ENCODE assay signal across 14 cellular contexts in the genomic region with DNA sequence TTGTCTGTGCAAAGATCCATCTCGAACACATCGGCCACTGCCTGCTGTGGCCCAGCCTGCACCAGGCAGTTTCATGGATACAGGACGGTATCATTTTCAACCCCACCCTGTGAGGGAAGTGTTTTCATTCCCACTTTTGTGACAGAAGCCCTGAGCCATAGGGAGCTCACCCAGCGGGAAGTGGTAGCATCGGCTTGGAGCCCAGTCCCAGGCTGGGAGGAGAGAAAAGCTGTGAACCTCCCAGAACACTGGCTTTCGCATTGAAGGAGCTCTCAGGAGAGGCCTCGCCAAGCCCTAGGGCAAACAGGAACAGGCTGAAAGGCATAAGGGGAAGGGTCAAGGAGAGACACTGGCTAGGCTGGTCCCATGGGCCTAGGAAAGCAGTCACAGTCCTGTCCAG.
A peak's percentile ranks its signal among the peaks of the same experiment; 100 is the strongest.
DNase-seq lines count a peak whose midpoint lies in the region; ATAC-seq and TF ChIP-seq lines count a peak whose summit lies in the region.
"Had no signal": no experiment of that assay in that cellular context is flagged by ENCODE, and none has a peak within 500 bp of the region (broad histone marks: within the 10 kb centered on the region; RNA-seq: fewer than 3 reads in every experiment).

No MANE protein-coding gene starts in this region.

- no peak for ATAC-seq in GM18909 (IDR thresholded peaks at IDR 0.05; ENCODE audit: poor library complexity, unreplicated experiment)
- ATAC-seq: HepG2 had no signal

- in situ Hi-C loops in G401 (cut with HindIII; ENCODE audit: low sequenced_read_pairs): no loop called here

- H3K4me3 ChIP-seq in sigmoid colon: no peak overlapping the region

- H3K27ac ChIP-seq in layer of hippocampus (ENCODE audit: low read depth, low read length): peak overlapping the region; percentile 5
- H3K27ac ChIP-seq in sigmoid colon: no peak overlapping the region

- TF ChIP-seq CTCF in sigmoid colon (IDR thresholded peaks at IDR 0.05): no peak

- 94 to 96% methylated on average over 7 of the region's 7 CpGs for WGBS in sigmoid colon, 2 donors

- no peaks in the 10 kb centered on the region for H3K4me1 ChIP-seq in sigmoid colon
- H3K4me1 ChIP-seq: BE2C, Caco-2 had no signal

- H3K27me3 ChIP-seq in layer of hippocampus (ENCODE audit: control insufficient read depth, insufficient read depth, low read length): peaks cover under 1% of the 10 kb centered on the region
- no peaks in the 10 kb centered on the region for H3K27me3 ChIP-seq in sigmoid colon
- H3K27me3 ChIP-seq: BE2C had no signal

- no peak for TF ChIP-seq EP300 in sigmoid colon (IDR thresholded peaks at IDR 0.05)

- DNase-seq in G401 (ENCODE audit: low spot score) (peak; percentile 61), cerebellar cortex (ENCODE audit: low spot score) (peak; percentile 51), sigmoid colon (peak; percentile 41), HCEC 1CT (no peak)
- DNase-seq: BE2C; Caco-2; CD4-positive, CD25-positive, alpha-beta regulatory T cell; CD8-positive, alpha-beta memory T cell; GDM1; GOT3; H7 had no signal

- TF ChIP-seq POLR2A in sigmoid colon (IDR thresholded peaks at IDR 0.05): no peak

- no peaks in the 10 kb centered on the region for H3K36me3 ChIP-seq in sigmoid colon
- H3K36me3 ChIP-seq: BE2C had no signal

- no peaks in the 10 kb centered on the region for H3K9me3 ChIP-seq in sigmoid colon
- H3K9me3 ChIP-seq: BE2C, Caco-2 had no signal

- intact Hi-C loops in sigmoid colon (cut with DNase I): no loop called here
